Comparison of ENCODE assay signal across 8 cellular contexts in genomic region chr9:109918359-109919163, GRCh38.
A peak's percentile ranks its signal among the peaks of the same experiment; 100 is the strongest.
DNase-seq lines count a peak whose midpoint lies in the region; ATAC-seq and TF ChIP-seq lines count a peak whose summit lies in the region.

No MANE protein-coding gene starts in this region.

- ATAC-seq in GM21367 (IDR thresholded peaks at IDR 0.05; ENCODE audit: unreplicated experiment) (peak; percentile 56), HG03571 (IDR thresholded peaks at IDR 0.05; ENCODE audit: unreplicated experiment) (peak; percentile 62), activated B cell treated with CpG ODN at 0.5 μM for 24 hours (ENCODE audit: low read depth) (peak; percentile 72), foreskin keratinocyte (no peak)

- H3K27ac ChIP-seq in muscle layer of duodenum (ENCODE audit: low read length) (peak overlapping the region; percentile 11), foreskin keratinocyte (no peak overlapping the region)

- H3K36me3 Mint-ChIP-seq in activated B cell treated with CpG ODN at 0.5 μM for 24 hours (ENCODE audit: low read depth), result peaks cover 3% of the 10 kb centered on the region

- H3K4me1 Mint-ChIP-seq in activated B cell treated with CpG ODN at 0.5 μM for 24 hours, result peaks cover 87% of the 10 kb centered on the region

- H3K27me3 ChIP-seq in muscle layer of duodenum (ENCODE audit: low read depth, low read length) (no peaks in the 10 kb centered on the region), foreskin keratinocyte (no peaks in the 10 kb centered on the region)

- H3K4me3 Mint-ChIP-seq in activated B cell treated with CpG ODN at 0.5 μM for 24 hours, result peak overlapping the region; percentile 58

- no peaks in the 10 kb centered on the region for H3K36me3 ChIP-seq in muscle layer of duodenum (ENCODE audit: control insufficient read depth in 1 of 2, insufficient read depth in 2 of 2, low read length in 2 of 2)

- H3K9me3 ChIP-seq in muscle layer of duodenum (ENCODE audit: control insufficient read depth in 1 of 2, low read length in 2 of 2), result no peaks in the 10 kb centered on the region

- no peak for TF ChIP-seq CTCF in activated B cell treated with CpG ODN at 0.5 μM for 24 hours (IDR thresholded peaks at IDR 0.05)
- no peak for TF ChIP-seq CTCF in foreskin keratinocyte (conservative IDR thresholded peaks at IDR 0.05)

- CTCF ChIA-PET in activated B cell treated with CpG ODN at 0.5 μM for 24 hours (lab: Charles Lee), result interaction anchor here (2.4 to 3.9 kb wide), 2 partner anchors 11 to 49 kb away, joined by 13 to 16 read pairs; no protein-coding TSS in a partner anchor

- H3K4me1 ChIP-seq in muscle layer of duodenum (ENCODE audit: control insufficient read depth in 1 of 2, insufficient read depth in 2 of 2, low read length in 2 of 2) (peaks cover 10 to 17% of the 10 kb centered on the region in 2 donors), foreskin keratinocyte (no peaks in the 10 kb centered on the region)

- H3K27ac Mint-ChIP-seq in activated B cell treated with CpG ODN at 0.5 μM for 24 hours, result peak overlapping the region; percentile 96

- no peaks in the 10 kb centered on the region for H3K27me3 Mint-ChIP-seq in activated B cell treated with CpG ODN at 0.5 μM for 24 hours

- no peaks in the 10 kb centered on the region for H3K9me3 Mint-ChIP-seq in activated B cell treated with CpG ODN at 0.5 μM for 24 hours

- POLR2A ChIA-PET in activated B cell treated with CpG ODN at 0.5 μM for 24 hours (lab: Charles Lee), result interaction anchor here (0.6 to 22.7 kb wide), 8 partner anchors 9 to 757 kb away, joined by 3 to 704 read pairs (median 6); no protein-coding TSS in a partner anchor

- intact Hi-C loops in activated B cell treated with CpG ODN at 0.5 μM for 24 hours (cut with micrococcal nuclease), result loop anchor here (1.0 to 2.0 kb wide), 4 partner anchors 9 to 130 kb away; no protein-coding TSS in a partner anchor

- H3K4me3 ChIP-seq in muscle layer of duodenum (ENCODE audit: low read depth in 1 of 2, low read length in 2 of 2), result no peak overlapping the region

- DNase-seq in DMS53 treated with DMSO at 0.1 percent for 48 hours (lab: John Stamatoyannopoulos, UW; ENCODE audit: unreplicated experiment) (peak; percentile 56), activated B cell treated with CpG ODN at 0.5 μM for 24 hours (no peak), foreskin keratinocyte (no peak), foreskin melanocyte (no peak), SW480 (ENCODE audit: low spot score) (no peak)
